Comparison of ENCODE assay signal across 1 cellular context in the genomic region with DNA sequence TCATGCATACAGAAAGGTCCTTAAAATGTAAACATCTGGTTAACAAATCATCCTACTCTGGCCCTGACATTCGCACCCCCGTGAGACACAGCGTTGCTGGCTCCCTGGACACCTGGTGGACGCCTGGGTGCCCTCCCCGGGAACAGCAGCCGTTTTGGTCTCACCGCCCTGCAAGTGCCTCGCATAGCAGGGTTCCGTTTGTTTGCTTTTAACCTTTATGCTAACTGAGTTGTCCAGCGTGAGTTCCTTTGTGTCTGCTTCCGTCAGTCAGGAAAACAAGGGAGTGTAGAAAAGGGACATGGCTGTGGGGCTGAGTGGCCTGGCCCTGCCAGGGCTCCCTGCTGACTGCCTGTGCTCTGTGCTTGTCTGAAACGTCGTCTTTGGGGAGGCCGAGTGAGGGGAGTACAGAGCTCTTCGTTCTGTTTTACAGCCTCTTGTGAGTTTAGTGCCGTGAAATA.
TF ChIP-seq lines count a peak whose summit lies in the region.

No MANE protein-coding gene starts in this region.

TF ChIP-seq in HepG2, 621 proteins besides CTCF, POLR2A, EP300 and RAD21 (continued from another document and continues in another):
- TF ChIP-seq ZNF33A (CRISPR knock-in tag; IDR thresholded peaks at IDR 0.05; ENCODE audit: borderline replicate concordance) = no peak
- no peak for TF ChIP-seq ZNF749 (CRISPR knock-in tag; IDR thresholded peaks at IDR 0.05; ENCODE audit: borderline replicate concordance)
- TF ChIP-seq PHF20 (CRISPR knock-in tag; IDR thresholded peaks at IDR 0.05) = no peak
- TF ChIP-seq IRF1 (CRISPR knock-in tag; IDR thresholded peaks at IDR 0.05; ENCODE audit: low read depth) = no peak
- TF ChIP-seq SP1 (IDR thresholded peaks at IDR 0.05) = no peak
- TF ChIP-seq SP1 (CRISPR knock-in tag; IDR thresholded peaks at IDR 0.05) = no peak
- TF ChIP-seq GMEB2 (CRISPR knock-in tag; IDR thresholded peaks at IDR 0.05; ENCODE audit: low read depth) = no peak
- no peak; the same call in 1 of the 2 replicates for TF ChIP-seq TBX2 (CRISPR knock-in tag; IDR thresholded peaks at IDR 0.05; ENCODE audit: borderline replicate concordance)
- TF ChIP-seq ZNF530 (CRISPR knock-in tag; IDR thresholded peaks at IDR 0.05; ENCODE audit: low read depth) = no peak
- TF ChIP-seq ZFP37 (CRISPR knock-in tag; IDR thresholded peaks at IDR 0.05; ENCODE audit: borderline replicate concordance) = no peak
- TF ChIP-seq HDAC1 (CRISPR knock-in tag; IDR thresholded peaks at IDR 0.05) = peak; percentile 62
- TF ChIP-seq, protein P1, sequence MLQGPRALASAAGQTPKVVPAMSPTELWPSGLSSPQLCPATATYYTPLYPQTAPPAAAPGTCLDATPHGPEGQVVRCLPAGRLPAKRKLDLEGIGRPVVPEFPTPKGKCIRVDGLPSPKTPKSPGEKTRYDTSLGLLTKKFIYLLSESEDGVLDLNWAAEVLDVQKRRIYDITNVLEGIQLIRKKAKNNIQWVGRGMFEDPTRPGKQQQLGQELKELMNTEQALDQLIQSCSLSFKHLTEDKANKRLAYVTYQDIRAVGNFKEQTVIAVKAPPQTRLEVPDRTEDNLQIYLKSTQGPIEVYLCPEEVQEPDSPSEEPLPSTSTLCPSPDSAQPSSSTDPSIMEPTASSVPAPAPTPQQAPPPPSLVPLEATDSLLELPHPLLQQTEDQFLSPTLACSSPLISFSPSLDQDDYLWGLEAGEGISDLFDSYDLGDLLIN (CRISPR knock-in tag; IDR thresholded peaks at IDR 0.05; ENCODE audit: borderline replicate concordance) = no peak
- no peak for TF ChIP-seq SUZ12 (IDR thresholded peaks at IDR 0.05; ENCODE audit: low read depth, low read length)
- TF ChIP-seq, protein P2, sequence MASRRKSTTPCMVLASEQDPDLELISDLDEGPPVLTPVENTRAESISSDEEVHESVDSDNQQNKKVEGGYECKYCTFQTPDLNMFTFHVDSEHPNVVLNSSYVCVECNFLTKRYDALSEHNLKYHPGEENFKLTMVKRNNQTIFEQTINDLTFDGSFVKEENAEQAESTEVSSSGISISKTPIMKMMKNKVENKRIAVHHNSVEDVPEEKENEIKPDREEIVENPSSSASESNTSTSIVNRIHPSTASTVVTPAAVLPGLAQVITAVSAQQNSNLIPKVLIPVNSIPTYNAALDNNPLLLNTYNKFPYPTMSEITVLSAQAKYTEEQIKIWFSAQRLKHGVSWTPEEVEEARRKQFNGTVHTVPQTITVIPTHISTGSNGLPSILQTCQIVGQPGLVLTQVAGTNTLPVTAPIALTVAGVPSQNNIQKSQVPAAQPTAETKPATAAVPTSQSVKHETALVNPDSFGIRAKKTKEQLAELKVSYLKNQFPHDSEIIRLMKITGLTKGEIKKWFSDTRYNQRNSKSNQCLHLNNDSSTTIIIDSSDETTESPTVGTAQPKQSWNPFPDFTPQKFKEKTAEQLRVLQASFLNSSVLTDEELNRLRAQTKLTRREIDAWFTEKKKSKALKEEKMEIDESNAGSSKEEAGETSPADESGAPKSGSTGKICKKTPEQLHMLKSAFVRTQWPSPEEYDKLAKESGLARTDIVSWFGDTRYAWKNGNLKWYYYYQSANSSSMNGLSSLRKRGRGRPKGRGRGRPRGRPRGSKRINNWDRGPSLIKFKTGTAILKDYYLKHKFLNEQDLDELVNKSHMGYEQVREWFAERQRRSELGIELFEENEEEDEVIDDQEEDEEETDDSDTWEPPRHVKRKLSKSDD (CRISPR knock-in tag; IDR thresholded peaks at IDR 0.05; ENCODE audit: low read depth) = no peak
- no peak for TF ChIP-seq ZSCAN12 (CRISPR knock-in tag; IDR thresholded peaks at IDR 0.05)
- no peak for TF ChIP-seq ELF4 (CRISPR knock-in tag; IDR thresholded peaks at IDR 0.05; ENCODE audit: borderline replicate concordance)
- TF ChIP-seq TEAD2 (CRISPR knock-in tag; IDR thresholded peaks at IDR 0.05) = no peak
- no peak for TF ChIP-seq CBX5 (CRISPR knock-in tag; IDR thresholded peaks at IDR 0.05; ENCODE audit: borderline replicate concordance)
- TF ChIP-seq ZNF224 (CRISPR knock-in tag; IDR thresholded peaks at IDR 0.05) = no peak
- TF ChIP-seq MLX (CRISPR knock-in tag; IDR thresholded peaks at IDR 0.05) = 0 out of 2 replicates have a peak, but pooled peaks have one; percentile 60
- no peak for TF ChIP-seq PHB2 (IDR thresholded peaks at IDR 0.05; ENCODE audit: partially characterized antibody)
- no peak for TF ChIP-seq HHEX (CRISPR knock-in tag; IDR thresholded peaks at IDR 0.05)
- no peak for TF ChIP-seq HCFC1 (IDR thresholded peaks at IDR 0.05; ENCODE audit: low read depth, low read length)
- no peak for TF ChIP-seq NFE2 (CRISPR knock-in tag; IDR thresholded peaks at IDR 0.05)
- TF ChIP-seq POLR2AphosphoS5 (IDR thresholded peaks at IDR 0.05; ENCODE audit: low read depth, low read length) = no peak
- TF ChIP-seq SPEN (CRISPR knock-in tag; IDR thresholded peaks at IDR 0.05; ENCODE audit: low read depth) = peak; percentile 22; the same call in 1 of the 2 replicates
- no peak for TF ChIP-seq HOXA9 (CRISPR knock-in tag; IDR thresholded peaks at IDR 0.05; ENCODE audit: borderline replicate concordance)
- TF ChIP-seq ZMYM4 (CRISPR knock-in tag; IDR thresholded peaks at IDR 0.05) = no peak
- no peak for TF ChIP-seq ATF7 (IDR thresholded peaks at IDR 0.05)
- TF ChIP-seq ATF7 (CRISPR knock-in tag; IDR thresholded peaks at IDR 0.05) = no peak
- TF ChIP-seq DMAP1 (CRISPR knock-in tag; IDR thresholded peaks at IDR 0.05) = no peak
- TF ChIP-seq, protein P3, sequence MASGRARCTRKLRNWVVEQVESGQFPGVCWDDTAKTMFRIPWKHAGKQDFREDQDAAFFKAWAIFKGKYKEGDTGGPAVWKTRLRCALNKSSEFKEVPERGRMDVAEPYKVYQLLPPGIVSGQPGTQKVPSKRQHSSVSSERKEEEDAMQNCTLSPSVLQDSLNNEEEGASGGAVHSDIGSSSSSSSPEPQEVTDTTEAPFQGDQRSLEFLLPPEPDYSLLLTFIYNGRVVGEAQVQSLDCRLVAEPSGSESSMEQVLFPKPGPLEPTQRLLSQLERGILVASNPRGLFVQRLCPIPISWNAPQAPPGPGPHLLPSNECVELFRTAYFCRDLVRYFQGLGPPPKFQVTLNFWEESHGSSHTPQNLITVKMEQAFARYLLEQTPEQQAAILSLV (CRISPR knock-in tag; IDR thresholded peaks at IDR 0.05; ENCODE audit: borderline replicate concordance) = no peak
- TF ChIP-seq, protein P4, sequence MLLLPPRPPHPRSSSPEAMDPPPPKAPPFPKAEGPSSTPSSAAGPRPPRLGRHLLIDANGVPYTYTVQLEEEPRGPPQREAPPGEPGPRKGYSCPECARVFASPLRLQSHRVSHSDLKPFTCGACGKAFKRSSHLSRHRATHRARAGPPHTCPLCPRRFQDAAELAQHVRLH (CRISPR knock-in tag; IDR thresholded peaks at IDR 0.05; ENCODE audit: borderline replicate concordance, low read depth) = no peak
- TF ChIP-seq LBX2 (CRISPR knock-in tag; IDR thresholded peaks at IDR 0.05; ENCODE audit: borderline replicate concordance) = no peak
- TF ChIP-seq, protein P5, sequence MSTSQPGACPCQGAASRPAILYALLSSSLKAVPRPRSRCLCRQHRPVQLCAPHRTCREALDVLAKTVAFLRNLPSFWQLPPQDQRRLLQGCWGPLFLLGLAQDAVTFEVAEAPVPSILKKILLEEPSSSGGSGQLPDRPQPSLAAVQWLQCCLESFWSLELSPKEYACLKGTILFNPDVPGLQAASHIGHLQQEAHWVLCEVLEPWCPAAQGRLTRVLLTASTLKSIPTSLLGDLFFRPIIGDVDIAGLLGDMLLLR (CRISPR knock-in tag; IDR thresholded peaks at IDR 0.05) = no peak
- TF ChIP-seq ZNF644 (CRISPR knock-in tag; IDR thresholded peaks at IDR 0.05; ENCODE audit: low read depth) = no peak
- TF ChIP-seq FOXK1 (CRISPR knock-in tag; IDR thresholded peaks at IDR 0.05; ENCODE audit: borderline replicate concordance, low read depth) = 0 out of 2 replicates have a peak, but pooled peaks have one; percentile 49
- TF ChIP-seq NPAS2 (CRISPR knock-in tag; IDR thresholded peaks at IDR 0.05; ENCODE audit: borderline replicate concordance) = no peak
- TF ChIP-seq ZBTB3 (CRISPR knock-in tag; IDR thresholded peaks at IDR 0.05; ENCODE audit: borderline replicate concordance, low read depth) = no peak
- no peak for TF ChIP-seq LCORL (IDR thresholded peaks at IDR 0.05)
- TF ChIP-seq LCORL (CRISPR knock-in tag; IDR thresholded peaks at IDR 0.05) = no peak; the same call in 1 of the 2 replicates
- TF ChIP-seq IKZF4 (CRISPR knock-in tag; IDR thresholded peaks at IDR 0.05; ENCODE audit: borderline replicate concordance, low read depth, not compliant biosample characterization) = no peak
- no peak for TF ChIP-seq ZNF253 (CRISPR knock-in tag; IDR thresholded peaks at IDR 0.05; ENCODE audit: borderline replicate concordance)
- TF ChIP-seq KLF12 (CRISPR knock-in tag; IDR thresholded peaks at IDR 0.05; ENCODE audit: borderline replicate concordance) = no peak
- no peak for TF ChIP-seq TCF7L2 (IDR thresholded peaks at IDR 0.05; ENCODE audit: low read depth, low read length)
- TF ChIP-seq, protein P6, sequence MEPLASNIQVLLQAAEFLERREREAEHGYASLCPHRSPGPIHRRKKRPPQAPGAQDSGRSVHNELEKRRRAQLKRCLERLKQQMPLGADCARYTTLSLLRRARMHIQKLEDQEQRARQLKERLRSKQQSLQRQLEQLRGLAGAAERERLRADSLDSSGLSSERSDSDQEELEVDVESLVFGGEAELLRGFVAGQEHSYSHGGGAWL (CRISPR knock-in tag; IDR thresholded peaks at IDR 0.05) = no peak
- TF ChIP-seq ZNF766 (CRISPR knock-in tag; IDR thresholded peaks at IDR 0.05; ENCODE audit: borderline replicate concordance) = no peak
- peak; percentile 40; the same call in 1 of the 2 replicates for TF ChIP-seq CEBPG (CRISPR knock-in tag; IDR thresholded peaks at IDR 0.05)
- TF ChIP-seq TMF1 (CRISPR knock-in tag; IDR thresholded peaks at IDR 0.05; ENCODE audit: low read depth) = no peak
- no peak for TF ChIP-seq PLRG1 (conservative IDR thresholded peaks at IDR 0.05)
- TF ChIP-seq STAG1 (CRISPR knock-in tag; IDR thresholded peaks at IDR 0.05) = peak; percentile 17; the same call in 1 of the 2 replicates
- TF ChIP-seq, protein P7, sequence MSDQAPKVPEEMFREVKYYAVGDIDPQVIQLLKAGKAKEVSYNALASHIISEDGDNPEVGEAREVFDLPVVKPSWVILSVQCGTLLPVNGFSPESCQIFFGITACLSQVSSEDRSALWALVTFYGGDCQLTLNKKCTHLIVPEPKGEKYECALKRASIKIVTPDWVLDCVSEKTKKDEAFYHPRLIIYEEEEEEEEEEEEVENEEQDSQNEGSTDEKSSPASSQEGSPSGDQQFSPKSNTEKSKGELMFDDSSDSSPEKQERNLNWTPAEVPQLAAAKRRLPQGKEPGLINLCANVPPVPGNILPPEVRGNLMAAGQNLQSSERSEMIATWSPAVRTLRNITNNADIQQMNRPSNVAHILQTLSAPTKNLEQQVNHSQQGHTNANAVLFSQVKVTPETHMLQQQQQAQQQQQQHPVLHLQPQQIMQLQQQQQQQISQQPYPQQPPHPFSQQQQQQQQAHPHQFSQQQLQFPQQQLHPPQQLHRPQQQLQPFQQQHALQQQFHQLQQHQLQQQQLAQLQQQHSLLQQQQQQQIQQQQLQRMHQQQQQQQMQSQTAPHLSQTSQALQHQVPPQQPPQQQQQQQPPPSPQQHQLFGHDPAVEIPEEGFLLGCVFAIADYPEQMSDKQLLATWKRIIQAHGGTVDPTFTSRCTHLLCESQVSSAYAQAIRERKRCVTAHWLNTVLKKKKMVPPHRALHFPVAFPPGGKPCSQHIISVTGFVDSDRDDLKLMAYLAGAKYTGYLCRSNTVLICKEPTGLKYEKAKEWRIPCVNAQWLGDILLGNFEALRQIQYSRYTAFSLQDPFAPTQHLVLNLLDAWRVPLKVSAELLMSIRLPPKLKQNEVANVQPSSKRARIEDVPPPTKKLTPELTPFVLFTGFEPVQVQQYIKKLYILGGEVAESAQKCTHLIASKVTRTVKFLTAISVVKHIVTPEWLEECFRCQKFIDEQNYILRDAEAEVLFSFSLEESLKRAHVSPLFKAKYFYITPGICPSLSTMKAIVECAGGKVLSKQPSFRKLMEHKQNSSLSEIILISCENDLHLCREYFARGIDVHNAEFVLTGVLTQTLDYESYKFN (CRISPR knock-in tag; conservative IDR thresholded peaks at IDR 0.05) = peak; percentile 70
